8 cellular contexts compared by ENCODE assay signal in genomic region chr5:10251409-10251808, GRCh38. TPM values are rescaled to one million over a fixed set of nuclear protein-coding genes. Genes with fewer than 3 reads are reported as not detected.
A peak's percentile ranks its signal among the peaks of the same experiment; 100 is the strongest.
DNase-seq lines count a peak whose midpoint lies in the region; ATAC-seq, FAIRE-seq and TF ChIP-seq lines count a peak whose summit lies in the region.

No MANE protein-coding gene starts in this region.

- H3K9ac ChIP-seq in kidney (ENCODE audit: low read length in 2 of 2), result peak overlapping the region in 1 of 2 donors; percentile 93

- no peaks in the 10 kb centered on the region for H3K27me3 ChIP-seq in transverse colon

- no peaks in the 10 kb centered on the region for H3K27me3 Mint-ChIP-seq in activated T-cell treated with anti-CD3 and anti-CD28 coated beads, Interleukin-2, amount 50 U/mL, for 4 hours (ENCODE audit: low read depth)
- no peaks in the 10 kb centered on the region for H3K27me3 Mint-ChIP-seq in activated CD8-positive, alpha-beta T cell treated with anti-CD3 and anti-CD28 coated beads, Interleukin-2, amount 10 ng/mL, durations not matched to agents 7 days and 5 days (ENCODE audit: low read depth)

- H3K9me3 Mint-ChIP-seq in activated T-cell treated with anti-CD3 and anti-CD28 coated beads, Interleukin-2, amount 50 U/mL, for 4 hours, result no peaks in the 10 kb centered on the region
- H3K9me3 Mint-ChIP-seq in activated CD8-positive, alpha-beta T cell treated with anti-CD3 and anti-CD28 coated beads, Interleukin-2, amount 10 ng/mL, durations not matched to agents 7 days and 5 days (ENCODE audit: insufficient read depth), result no peaks in the 10 kb centered on the region

- no peaks in the 10 kb centered on the region for H3K9me3 ChIP-seq in kidney (ENCODE audit: control insufficient read depth in 1 of 2, low read length in 2 of 2)
- H3K9me3 ChIP-seq in transverse colon, result no peaks in the 10 kb centered on the region

- CTCF ChIA-PET in activated CD8-positive, alpha-beta T cell treated with anti-CD3 and anti-CD28 coated beads, Interleukin-2, amount 10 ng/mL, durations not matched to agents 7 days and 5 days (lab: Charles Lee), result interaction anchor here (1.2 to 1.3 kb wide), 3 partner anchors 33 to 383 kb away, joined by 3 to 8 read pairs (median 5); no protein-coding TSS in a partner anchor

- no peak overlapping the region for H3K27ac ChIP-seq in kidney (ENCODE audit: low read depth in 2 of 2, low read length in 2 of 2)
- peak overlapping the region in 3 of 4 donors; percentile 96 for H3K27ac ChIP-seq in transverse colon

- no peak for TF ChIP-seq POLR2A in transverse colon (IDR thresholded peaks at IDR 0.05)

- H3K36me3 ChIP-seq in kidney (ENCODE audit: control insufficient read depth in 1 of 2, insufficient read depth in 2 of 2, low read length in 2 of 2) (peaks cover 15 to 22% of the 10 kb centered on the region in 2 donors), transverse colon (peaks cover 0 to 16% (median 2%) of the 10 kb centered on the region in 4 donors)

- H3K4me3 ChIP-seq in kidney (ENCODE audit: low read length in 2 of 2) (peak overlapping the region; percentile 91 to 98), transverse colon (peak overlapping the region in 3 of 4 donors; percentile 79 to 96 (median 90))

- no peak for FAIRE-seq in kidney (lab: Jason Lieb, UNC)

- intact Hi-C loops in kidney (cut with DNase I) (no loop called here), transverse colon (cut with DNase I; ENCODE audit: low total_unique reads) (no loop called here)

- ATAC-seq in activated T-cell treated with anti-CD3 and anti-CD28 coated beads, Interleukin-2, amount 50 U/mL, for 4 hours, result no peak
- ATAC-seq in activated CD8-positive, alpha-beta T cell treated with anti-CD3 and anti-CD28 coated beads, Interleukin-2, amount 10 ng/mL, durations not matched to agents 7 days and 5 days, result no peak
- no peak for ATAC-seq in GM21786 (IDR thresholded peaks at IDR 0.05; ENCODE audit: unreplicated experiment)

- H3K4me1 ChIP-seq in kidney (ENCODE audit: control insufficient read depth in 1 of 2, insufficient read depth in 1 of 2, low read depth in 1 of 2, low read length in 2 of 2), result peaks cover 18 to 19% of the 10 kb centered on the region in 2 donors
- H3K4me1 ChIP-seq in transverse colon, result peaks cover 17 to 41% (median 28%) of the 10 kb centered on the region in 4 donors

- POLR2A ChIA-PET in activated CD8-positive, alpha-beta T cell treated with anti-CD3 and anti-CD28 coated beads, Interleukin-2, amount 10 ng/mL, durations not matched to agents 7 days and 5 days (lab: Charles Lee), result interaction anchor here (1.7 kb wide), 1 partner anchor 103 kb away, joined by 7 read pairs; no protein-coding TSS in a partner anchor

- H3K27ac Mint-ChIP-seq in activated CD8-positive, alpha-beta T cell treated with anti-CD3 and anti-CD28 coated beads, Interleukin-2, amount 10 ng/mL, durations not matched to agents 7 days and 5 days, result peak overlapping the region; percentile 89

- in situ Hi-C loops in transverse colon (cut with MboI; ENCODE audit: low pct_ligation_motif_present in 1 of 4, low pct_unique_long_range_greater_than_20kb in 1 of 4, low sequenced_read_pairs in 3 of 4), result no loop called here

- TF ChIP-seq EP300 in transverse colon (IDR thresholded peaks at IDR 0.05; ENCODE audit: low read depth), result no peak

- WGBS in transverse colon (ENCODE audit: low coverage in 1 of 2), 2 donors, result 18% methylated on average over 4 to 7 of the region's 7 CpGs

- peaks cover 59% of the 10 kb centered on the region for H3K4me1 Mint-ChIP-seq in activated T-cell treated with anti-CD3 and anti-CD28 coated beads, Interleukin-2, amount 50 U/mL, for 4 hours (ENCODE audit: low read depth)
- H3K4me1 Mint-ChIP-seq in activated CD8-positive, alpha-beta T cell treated with anti-CD3 and anti-CD28 coated beads, Interleukin-2, amount 10 ng/mL, durations not matched to agents 7 days and 5 days (ENCODE audit: low read depth), result peaks cover 57% of the 10 kb centered on the region

- DNase-seq in activated T-cell treated with anti-CD3 and anti-CD28 coated beads, Interleukin-2, amount 50 U/mL, for 4 hours, result no peak
- DNase-seq in activated T-cell treated with anti-CD3 and anti-CD28 coated beads for 4 hours (no peak), kidney (no peak), transverse colon (no peak), NCI-H1105 (lab: John Stamatoyannopoulos, UW) (no peak)
- no peak for DNase-seq in activated CD8-positive, alpha-beta T cell treated with anti-CD3 and anti-CD28 coated beads, Interleukin-2, amount 10 ng/mL, durations not matched to agents 7 days and 5 days
- no peak for DNase-seq in stimulated activated CD4-positive, alpha-beta T cell treated with anti-CD3 and anti-CD28 coated beads, Interleukin-12 subunit alpha, Interleukin-12 subunit beta, amount 100 ng/mL, for 4 hours

- TF ChIP-seq CTCF in kidney (IDR thresholded peaks at IDR 0.05; ENCODE audit: borderline replicate concordance, extremely low read depth, insufficient read depth) (no peak), transverse colon (IDR thresholded peaks at IDR 0.05) (no peak)

- peak overlapping the region; percentile 94 for H3K4me3 Mint-ChIP-seq in activated T-cell treated with anti-CD3 and anti-CD28 coated beads, Interleukin-2, amount 50 U/mL, for 4 hours
- peak overlapping the region; percentile 84 for H3K4me3 Mint-ChIP-seq in activated CD8-positive, alpha-beta T cell treated with anti-CD3 and anti-CD28 coated beads, Interleukin-2, amount 10 ng/mL, durations not matched to agents 7 days and 5 days

- H3K36me3 Mint-ChIP-seq in activated T-cell treated with anti-CD3 and anti-CD28 coated beads, Interleukin-2, amount 50 U/mL, for 4 hours (ENCODE audit: insufficient read depth), result peaks cover 34% of the 10 kb centered on the region
- peaks cover 49% of the 10 kb centered on the region for H3K36me3 Mint-ChIP-seq in activated CD8-positive, alpha-beta T cell treated with anti-CD3 and anti-CD28 coated beads, Interleukin-2, amount 10 ng/mL, durations not matched to agents 7 days and 5 days (ENCODE audit: low read depth)

RNA-seq across cellular contexts. Expression of gene CCT5, which starts 1.3 kb away (rescaled TPM):
- 100 to 1,000 TPM; 597 to 728 (median 646) TPM for total RNA-seq in activated T-cell treated with anti-CD3 and anti-CD28 coated beads, Interleukin-2, amount 50 U/mL, for 4 hours
- 100 to 1,000 TPM; 319 to 322 TPM for total RNA-seq in activated CD8-positive, alpha-beta T cell treated with anti-CD3 and anti-CD28 coated beads, Interleukin-2, amount 10 ng/mL, durations not matched to agents 7 days and 5 days
- total RNA-seq in kidney (136 TPM), transverse colon (100 to 1,000 TPM in 2 of 4 donors, 10 to 100 TPM in 2; 29.1 to 129 (median 76.5) TPM)
- polyA plus RNA-seq in kidney (ENCODE audit: insufficient read depth, low read depth, low replicate concordance), result 130 TPM

RNA-seq across cellular contexts. Expression of gene ATPSCKMT, which starts 1.7 kb away (rescaled TPM):
- total RNA-seq in activated T-cell treated with anti-CD3 and anti-CD28 coated beads, Interleukin-2, amount 50 U/mL, for 4 hours, result 10 to 100 TPM; 25.3 to 32.5 (median 27.7) TPM
- 10 to 100 TPM; 18.1 to 21.1 TPM for total RNA-seq in activated CD8-positive, alpha-beta T cell treated with anti-CD3 and anti-CD28 coated beads, Interleukin-2, amount 10 ng/mL, durations not matched to agents 7 days and 5 days
- total RNA-seq in kidney (27.8 TPM), transverse colon (10 to 100 TPM in 3 of 4 donors, 1 to 10 TPM in 1; 1.1 to 29.9 (median 19.4) TPM)
- 12.1 TPM for polyA plus RNA-seq in kidney (ENCODE audit: insufficient read depth, low read depth, low replicate concordance)

RNA-seq across cellular contexts. Expression of gene CMBL, which starts 56.3 kb away (rescaled TPM):
- under 1 TPM; 0.76 to 0.94 (median 0.90) TPM for total RNA-seq in activated T-cell treated with anti-CD3 and anti-CD28 coated beads, Interleukin-2, amount 50 U/mL, for 4 hours
- 1 to 10 TPM; 1.6 to 1.9 TPM for total RNA-seq in activated CD8-positive, alpha-beta T cell treated with anti-CD3 and anti-CD28 coated beads, Interleukin-2, amount 10 ng/mL, durations not matched to agents 7 days and 5 days
- 36.6 TPM for total RNA-seq in kidney
- polyA plus RNA-seq in kidney (ENCODE audit: insufficient read depth, low read depth, low replicate concordance), result 243 TPM
- total RNA-seq in transverse colon, result 10 to 100 TPM; 36.6 to 87.6 (median 60.9) TPM

Comparison
In these comparisons a context has a peak if more than half of its experiments do, and no peak if none do; other contexts are left out.
1. H3K27ac ChIP-seq: peak in transverse colon (3 of 4); none in kidney (0 of 2).
2. RNA of gene CMBL, which starts 56.3 kb away (total RNA-seq): 36.6 to 87.6 TPM in transverse colon and 36.6 TPM in kidney (single experiment); 1.6 to 1.9 TPM in activated CD8-positive, alpha-beta T cell treated with anti-CD3 and anti-CD28 coated beads, Interleukin-2, amount 10 ng/mL, durations not matched to agents 7 days and 5 days and 0.76 to 0.94 TPM in activated T-cell treated with anti-CD3 and anti-CD28 coated beads, Interleukin-2, amount 50 U/mL, for 4 hours; every median in the first group is over 10 times any median in the second.